In the genomic region with DNA sequence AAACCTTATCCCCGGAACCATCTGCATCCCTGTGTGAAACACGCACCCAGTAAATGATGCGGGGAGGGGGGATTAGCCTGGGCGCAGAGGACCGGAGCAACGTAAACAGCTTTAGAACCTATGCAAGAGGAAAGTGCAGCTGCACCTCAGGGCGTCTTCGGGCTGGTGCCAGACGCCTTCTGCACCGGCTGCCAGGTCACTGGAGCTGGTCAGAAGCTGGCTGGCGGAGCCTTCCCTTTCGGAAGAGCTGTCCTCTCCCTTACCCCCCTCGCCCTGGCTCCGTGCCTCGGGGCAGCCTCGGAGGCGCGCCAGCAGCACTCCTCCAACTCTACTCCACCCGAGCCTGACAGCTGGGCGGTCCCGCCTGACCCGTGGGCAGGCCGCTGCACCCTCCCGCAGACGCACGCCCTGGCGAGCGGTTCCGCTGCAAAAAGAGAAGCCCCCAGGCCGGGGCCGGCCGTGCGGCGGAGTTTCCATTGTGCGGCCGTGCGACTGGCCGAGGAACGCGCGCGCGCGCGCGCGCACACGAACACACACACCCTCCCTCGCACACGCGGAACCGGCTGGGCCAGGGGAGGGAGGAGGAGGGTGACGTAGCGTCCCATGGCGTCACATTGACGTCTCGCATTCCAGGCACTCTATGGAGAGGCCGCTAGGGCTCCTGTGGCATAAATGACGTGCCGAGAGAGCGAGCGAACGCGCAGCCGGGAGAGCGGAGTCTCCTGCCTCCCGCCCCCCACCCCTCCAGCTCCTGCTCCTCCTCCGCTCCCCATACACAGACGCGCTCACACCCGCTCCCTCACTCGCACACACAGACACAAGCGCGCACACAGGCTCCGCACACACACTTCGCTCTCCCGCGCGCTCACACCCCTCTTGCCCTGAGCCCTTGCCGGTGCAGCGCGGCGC, we compare ENCODE assay signal across 8 cellular contexts. TPM values are rescaled to one million over a fixed set of nuclear protein-coding genes. Genes with fewer than 3 reads are reported as not detected.
DNase-seq lines count a peak whose midpoint lies in the region; ATAC-seq and TF ChIP-seq lines count a peak whose summit lies in the region.

A gene (plus strand): TSS at position 699 of the 909 bp plus-strand sequence. CDS start 6,158 bp downstream, outside the sequence.

- H3K27ac Mint-ChIP-seq in activated CD4-positive, alpha-beta T cell treated with anti-CD3 and anti-CD28 coated beads for 36 hours = peak within 1 kb of the TSS; percentile 94
- H3K27ac Mint-ChIP-seq in chondrocyte (ENCODE audit: unreplicated experiment) = peak within 1 kb of the TSS; percentile 99

- H3K4me3 Mint-ChIP-seq in activated CD4-positive, alpha-beta T cell treated with anti-CD3 and anti-CD28 coated beads for 36 hours = peak within 1 kb of the TSS; percentile 88
- H3K4me3 Mint-ChIP-seq in chondrocyte (ENCODE audit: unreplicated experiment) = peak within 1 kb of the TSS; percentile 96

- no peaks in the 10 kb centered on the region for H3K9me3 Mint-ChIP-seq in activated CD4-positive, alpha-beta T cell treated with anti-CD3 and anti-CD28 coated beads for 36 hours (ENCODE audit: low read depth)
- H3K9me3 Mint-ChIP-seq in chondrocyte (ENCODE audit: low read depth) = no peaks in the 10 kb centered on the region

- peaks cover 5% of the 10 kb centered on the region for H3K27me3 Mint-ChIP-seq in activated CD4-positive, alpha-beta T cell treated with anti-CD3 and anti-CD28 coated beads for 36 hours
- H3K27me3 Mint-ChIP-seq in chondrocyte (ENCODE audit: low read depth) = peaks cover 18% of the 10 kb centered on the region

- ATAC-seq in HG03378 (IDR thresholded peaks at IDR 0.05; ENCODE audit: unreplicated experiment) = peak; percentile 36
- peak; percentile 30 for ATAC-seq in activated CD4-positive, alpha-beta T cell treated with anti-CD3 and anti-CD28 coated beads for 36 hours

- peak; percentile 91 for DNase-seq in AG20443 (ENCODE audit: low spot score)
- peak; percentile 91 for DNase-seq in NCI-H510A (lab: John Stamatoyannopoulos, UW)
- peak; percentile 93 for DNase-seq in activated CD4-positive, alpha-beta T cell treated with anti-CD3 and anti-CD28 coated beads for 36 hours
- peak; percentile 93 for DNase-seq in chondrocyte (ENCODE audit: low spot score)
- DNase-seq in kidney tubule cell (ENCODE audit: low spot score) = peak; percentile 94
- DNase-seq in stimulated activated CD4-positive, alpha-beta T cell treated with anti-CD3 and anti-CD28 coated beads, Interleukin-1b, Interleukin-23, amount 100 ng/mL, for 1 hour (ENCODE audit: low read depth in 2 of 2) = peak; percentile 43 to 69

- CTCF ChIA-PET in activated CD4-positive, alpha-beta T cell treated with anti-CD3 and anti-CD28 coated beads for 36 hours (lab: Charles Lee) = interaction anchor here (0.6 to 2.9 kb wide), 4 partner anchors 11 to 648 kb away, joined by 3 to 16 read pairs (median 3); no protein-coding TSS in a partner anchor

- peaks cover 26% of the 10 kb centered on the region for H3K36me3 Mint-ChIP-seq in activated CD4-positive, alpha-beta T cell treated with anti-CD3 and anti-CD28 coated beads for 36 hours (ENCODE audit: low read depth)
- H3K36me3 Mint-ChIP-seq in chondrocyte (ENCODE audit: low read depth) = no peaks in the 10 kb centered on the region

- peak; percentile 44 for TF ChIP-seq POLR2A in GM19099 (IDR thresholded peaks at IDR 0.05; ENCODE audit: extremely low read depth, insufficient read length, low read depth)

- POLR2A ChIA-PET in activated CD4-positive, alpha-beta T cell treated with anti-CD3 and anti-CD28 coated beads for 36 hours (lab: Charles Lee) = interaction anchor here (1.2 kb wide), 1 partner anchor 134 kb away, joined by 4 read pairs; no protein-coding TSS in a partner anchor

- peaks cover 46% of the 10 kb centered on the region for H3K4me1 Mint-ChIP-seq in activated CD4-positive, alpha-beta T cell treated with anti-CD3 and anti-CD28 coated beads for 36 hours
- H3K4me1 Mint-ChIP-seq in chondrocyte (ENCODE audit: low read depth) = peaks cover 41% of the 10 kb centered on the region

- TF ChIP-seq CTCF in chondrocyte (IDR thresholded peaks at IDR 0.05) = peak; percentile 54

- intact Hi-C loops in activated CD4-positive, alpha-beta T cell treated with anti-CD3 and anti-CD28 coated beads for 36 hours (cut with DNase I, micrococcal nuclease) = loop anchor here (1.0 to 10.0 kb wide), 18 partner anchors 13 to 1713 kb away; a partner anchor contains a TSS

RNA-seq across cellular contexts. Expression of the gene that starts here (rescaled TPM):
- 10 to 100 TPM; 26.7 to 27.5 TPM for total RNA-seq in activated CD4-positive, alpha-beta T cell treated with anti-CD3 and anti-CD28 coated beads for 36 hours
- 0.34 to 1.3 TPM (median 1.2 TPM) in 3 replicates for total RNA-seq in chondrocyte

Comparison
In these comparisons a context has a peak if more than half of its experiments do, and no peak if none do; other contexts are left out.
1. Peak in every context shown above with its lines: DNase-seq and ATAC-seq.
2. RNA of the gene that starts here (total RNA-seq): 26.7 to 27.5 TPM in activated CD4-positive, alpha-beta T cell treated with anti-CD3 and anti-CD28 coated beads for 36 hours; 0.34 to 1.3 TPM in chondrocyte; every median in the first group is over 10 times any median in the second.